In genomic region chr1:210407207-210407886, GRCh38 we compare ENCODE assay signal across 8 cellular contexts.
A peak's percentile ranks its signal among the peaks of the same experiment; 100 is the strongest.
DNase-seq lines count a peak whose midpoint lies in the region; ATAC-seq and TF ChIP-seq lines count a peak whose summit lies in the region.

No MANE protein-coding gene starts in this region.

- H3K4me2 ChIP-seq in fibroblast of lung (ENCODE audit: extremely low read depth, insufficient read depth, low read length), result no peak overlapping the region

- H3K27ac ChIP-seq in fibroblast of lung (ENCODE audit: insufficient read depth, low read length) (no peak overlapping the region), tibial nerve (no peak overlapping the region)

- H3K27me3 ChIP-seq in fibroblast of lung (ENCODE audit: control insufficient read depth, insufficient read depth, low read length) (no peaks in the 10 kb centered on the region), tibial nerve (no peaks in the 10 kb centered on the region)

- H3K4me3 ChIP-seq in fibroblast of lung (replicated peaks in 1 of 4; ENCODE audit: control extremely low read depth in 1 of 4, insufficient read depth in 1 of 4, low read depth in 3 of 4, low read length in 4 of 4) (no peak overlapping the region), tibial nerve (no peak overlapping the region)

- TF ChIP-seq CTCF in fibroblast of lung (conservative IDR thresholded peaks at IDR 0.05 in 1 of 2, IDR thresholded peaks at IDR 0.05 in 1 of 2; ENCODE audit: low read depth in 1 of 2, low read length in 2 of 2) (peak; percentile 93 to 96), omental fat pad (IDR thresholded peaks at IDR 0.05) (peak in 2 of 3 donors; percentile 50 to 62), tibial nerve (IDR thresholded peaks at IDR 0.05) (peak; percentile 73 to 95 (median 91))

- no peak overlapping the region for H2AFZ ChIP-seq in fibroblast of lung (ENCODE audit: low read length)

- TF ChIP-seq EP300 in tibial nerve (IDR thresholded peaks at IDR 0.05), result no peak

- H4K20me1 ChIP-seq in fibroblast of lung (ENCODE audit: control insufficient read depth, extremely low read depth, insufficient read depth, low read length), result no peaks in the 10 kb centered on the region

- TF ChIP-seq POLR2A in tibial nerve (IDR thresholded peaks at IDR 0.05), result no peak

- ATAC-seq in GM19468 (IDR thresholded peaks at IDR 0.05; ENCODE audit: extremely low read depth, unreplicated experiment) (peak; percentile 38), omental fat pad (ENCODE audit: low FRiP score) (no peak)

- H3K79me2 ChIP-seq in fibroblast of lung (ENCODE audit: control insufficient read depth, insufficient read depth, low read length), result no peaks in the 10 kb centered on the region

- no peaks in the 10 kb centered on the region for H3K9me3 ChIP-seq in fibroblast of lung (ENCODE audit: control insufficient read depth, insufficient read depth, low read depth, low read length)
- H3K9me3 ChIP-seq in tibial nerve, result no peaks in the 10 kb centered on the region

- no peak overlapping the region for H3K9ac ChIP-seq in fibroblast of lung (ENCODE audit: insufficient read depth, low read length)

- H3K4me1 ChIP-seq in fibroblast of lung (ENCODE audit: control insufficient read depth, extremely low read depth, insufficient read depth, low read length) (no peaks in the 10 kb centered on the region), tibial nerve (no peaks in the 10 kb centered on the region)

- DNase-seq in COR-L47 (lab: John Stamatoyannopoulos, UW) (peak; percentile 55), HuH-7 (ENCODE audit: low spot score) (peak; percentile 48), OCI-M2 (lab: John Stamatoyannopoulos, UW; ENCODE audit: unreplicated experiment) (peak; percentile 17), activated T-cell treated with anti-CD3 and anti-CD28 coated beads for 48 hours (ENCODE audit: low read depth) (peak; percentile 72), fibroblast of lung (ENCODE audit: low read depth in 2 of 2) (peak; percentile 38 to 52), omental fat pad (ENCODE audit: low spot score) (peak; percentile 79), tibial nerve (ENCODE audit: low spot score in 2 of 2) (peak; percentile 61 to 79)

- H3K36me3 ChIP-seq in fibroblast of lung (ENCODE audit: control insufficient read depth, insufficient read depth, low read length), result no peaks in the 10 kb centered on the region
- peaks cover 0 to 15% (median 0%) of the 10 kb centered on the region in 3 donors for H3K36me3 ChIP-seq in tibial nerve

- 25 to 29% methylated on average over 9 of the region's 9 CpGs for WGBS in tibial nerve, 2 donors

Comparison
In these comparisons a context has a peak if more than half of its experiments do, and no peak if none do; other contexts are left out.
1. DNase-seq: peak in every context shown above with its lines; median percentile 79 in omental fat pad; 72 in activated T-cell treated with anti-CD3 and anti-CD28 coated beads for 48 hours; 70 in tibial nerve; 55 in COR-L47; 48 in HuH-7; 45 in fibroblast of lung; 17 in OCI-M2.